In genomic region chr1:67619080-67619479, GRCh38 we compare ENCODE assay signal across 12 cellular contexts.
A peak's percentile ranks its signal among the peaks of the same experiment; 100 is the strongest.
DNase-seq lines count a peak whose midpoint lies in the region; ATAC-seq and TF ChIP-seq lines count a peak whose summit lies in the region.
"Had no signal": no experiment of that assay in that cellular context is flagged by ENCODE, and none has a peak within 500 bp of the region (broad histone marks: within the 10 kb centered on the region; RNA-seq: fewer than 3 reads in every experiment).

No MANE protein-coding gene starts in this region.

- BruUV-seq in Calu3 (replicated peaks; lab: Mats Ljungman, UMichigan): no TSS peak

- intact Hi-C loops in right cardiac atrium (cut with DNase I): no loop called here
- intact Hi-C loops in Calu3 (cut with micrococcal nuclease; ENCODE audit: unreplicated experiment): no loop called here

- H3K36me3 ChIP-seq in skeletal muscle tissue (ENCODE audit: control insufficient read depth in 3 of 3, insufficient read depth in 3 of 3, low read length in 3 of 3): no peaks in the 10 kb centered on the region

- H3K27me3 Mint-ChIP-seq in HFFc6 (ENCODE audit: insufficient read depth) (peaks cover 2% of the 10 kb centered on the region; the same call in 1 of the 2 replicates), Calu3 (ENCODE audit: unreplicated experiment) (no peaks in the 10 kb centered on the region)
- H3K27me3 Mint-ChIP-seq in T-helper 2 cell treated with Interferon-gamma antibody and Interleukin-4, amounts not matched to agents 5 μg/mL and 100 μg/mL, for 36 hours (ENCODE audit: low read depth): peaks cover 9% of the 10 kb centered on the region

- DNase-seq in HFFc6 (no peak), cardiac fibroblast (ENCODE audit: low read depth in 2 of 2) (peak; percentile 32 to 63), right cardiac atrium (no peak), Calu3 (no peak)
- no peak for DNase-seq in T-helper 2 cell treated with Interferon-gamma antibody and Interleukin-4, amounts not matched to agents 5 μg/mL and 100 μg/mL, for 36 hours (ENCODE audit: low spot score)
- no peak for DNase-seq in activated CD8-positive, alpha-beta memory T cell treated with anti-CD3 and anti-CD28 coated beads, Interleukin-2, amount 50 U/mL, for 4 hours
- DNase-seq: activated CD4-positive, alpha-beta T cell treated with anti-CD3 and anti-CD28 coated beads for 36 hours; NCI-H187; retina had no signal

- no peaks in the 10 kb centered on the region for H3K9me3 ChIP-seq in right cardiac atrium (ENCODE audit: control insufficient read depth, low read length)
- no peaks in the 10 kb centered on the region for H3K9me3 ChIP-seq in skeletal muscle tissue (ENCODE audit: control insufficient read depth in 3 of 3, low read length in 3 of 3)

- 24% methylated on average over 2 of the region's 2 CpGs for WGBS in right cardiac atrium

- H3K9me3 Mint-ChIP-seq in HFFc6: no peaks in the 10 kb centered on the region
- peaks cover 4% of the 10 kb centered on the region for H3K9me3 Mint-ChIP-seq in Calu3 (ENCODE audit: low read depth, unreplicated experiment)
- no peaks in the 10 kb centered on the region for H3K9me3 Mint-ChIP-seq in T-helper 2 cell treated with Interferon-gamma antibody and Interleukin-4, amounts not matched to agents 5 μg/mL and 100 μg/mL, for 36 hours
- H3K9me3 Mint-ChIP-seq: activated T-helper 17 cell treated with anti-CD3 and anti-CD28 coated beads, Interleukin-2, amount 50 U/mL, for 72 hours had no signal

- H3K4me3 Mint-ChIP-seq in HFFc6: peak overlapping the region; percentile 80
- H3K4me3 Mint-ChIP-seq in Calu3 (ENCODE audit: low read depth, unreplicated experiment): no peak overlapping the region
- no peak overlapping the region for H3K4me3 Mint-ChIP-seq in T-helper 2 cell treated with Interferon-gamma antibody and Interleukin-4, amounts not matched to agents 5 μg/mL and 100 μg/mL, for 36 hours
- H3K4me3 Mint-ChIP-seq: activated CD4-positive, alpha-beta T cell treated with anti-CD3 and anti-CD28 coated beads for 36 hours; activated T-helper 17 cell treated with anti-CD3 and anti-CD28 coated beads, Interleukin-2, amount 50 U/mL, for 72 hours had no signal

- no peaks in the 10 kb centered on the region for H3K36me3 Mint-ChIP-seq in HFFc6 (ENCODE audit: low read depth)
- H3K36me3 Mint-ChIP-seq in Calu3 (ENCODE audit: insufficient read depth, unreplicated experiment): no peaks in the 10 kb centered on the region
- H3K36me3 Mint-ChIP-seq in T-helper 2 cell treated with Interferon-gamma antibody and Interleukin-4, amounts not matched to agents 5 μg/mL and 100 μg/mL, for 36 hours (ENCODE audit: low read depth): no peaks in the 10 kb centered on the region

- H3K27ac ChIP-seq in right cardiac atrium (ENCODE audit: low read length) (no peak overlapping the region), skeletal muscle tissue (ENCODE audit: low read depth, low read length) (peak overlapping the region; percentile 84)

- H3K9ac ChIP-seq in skeletal muscle tissue (ENCODE audit: low read depth in 1 of 3, low read length in 3 of 3): peak overlapping the region in 2 of 3 donors; percentile 8 to 24

- no peaks in the 10 kb centered on the region for H3K4me1 ChIP-seq in right cardiac atrium (ENCODE audit: control insufficient read depth, insufficient read depth, low read length)
- peaks cover 6 to 22% (median 18%) of the 10 kb centered on the region in 3 donors for H3K4me1 ChIP-seq in skeletal muscle tissue (ENCODE audit: control insufficient read depth in 3 of 3, insufficient read depth in 3 of 3, low read length in 3 of 3)

- TF ChIP-seq CTCF in HFFc6 (IDR thresholded peaks at IDR 0.05) (no peak), cardiac fibroblast (IDR thresholded peaks at IDR 0.05; ENCODE audit: low read depth, low read length) (no peak), Calu3 (IDR thresholded peaks at IDR 0.05; ENCODE audit: unreplicated experiment) (no peak)

- CTCF ChIA-PET in Calu3 (lab: Charles Lee): interaction anchor here (0.6 to 1.4 kb wide), 3 partner anchors 10 to 78 kb away, joined by 3 to 6 read pairs (median 4); no protein-coding TSS in a partner anchor

- H3K4me3 ChIP-seq in cardiac fibroblast (replicated peaks in 1 of 2; ENCODE audit: low read depth in 2 of 2, low read length in 2 of 2) (peak overlapping the region in 1 of 2 donors; percentile 11), right cardiac atrium (ENCODE audit: low read length) (no peak overlapping the region), skeletal muscle tissue (ENCODE audit: low read length in 3 of 3) (peak overlapping the region in 1 of 3 donors; percentile 1)

- H3K4me1 Mint-ChIP-seq in HFFc6 (ENCODE audit: low read depth): peaks cover 38% of the 10 kb centered on the region
- H3K4me1 Mint-ChIP-seq in Calu3 (ENCODE audit: low read depth, unreplicated experiment): peaks cover 26% of the 10 kb centered on the region
- no peaks in the 10 kb centered on the region for H3K4me1 Mint-ChIP-seq in T-helper 2 cell treated with Interferon-gamma antibody and Interleukin-4, amounts not matched to agents 5 μg/mL and 100 μg/mL, for 36 hours (ENCODE audit: low read depth)
- H3K4me1 Mint-ChIP-seq: activated CD4-positive, alpha-beta T cell treated with anti-CD3 and anti-CD28 coated beads for 36 hours had no signal

- peak overlapping the region; percentile 58 for H3K27ac Mint-ChIP-seq in HFFc6
- H3K27ac Mint-ChIP-seq in Calu3 (ENCODE audit: unreplicated experiment): no peak overlapping the region
- H3K27ac Mint-ChIP-seq in T-helper 2 cell treated with Interferon-gamma antibody and Interleukin-4, amounts not matched to agents 5 μg/mL and 100 μg/mL, for 36 hours: no peak overlapping the region
- H3K27ac Mint-ChIP-seq: activated CD4-positive, alpha-beta T cell treated with anti-CD3 and anti-CD28 coated beads for 36 hours; activated T-helper 17 cell treated with anti-CD3 and anti-CD28 coated beads, Interleukin-2, amount 50 U/mL, for 72 hours had no signal

- no peaks in the 10 kb centered on the region for H3K27me3 ChIP-seq in right cardiac atrium (ENCODE audit: control insufficient read depth, insufficient read depth)
- no peaks in the 10 kb centered on the region for H3K27me3 ChIP-seq in skeletal muscle tissue (ENCODE audit: control insufficient read depth in 3 of 3, insufficient read depth in 3 of 3, low read length in 3 of 3)

- peak; percentile 29 to 40 for ATAC-seq in right cardiac atrium
- ATAC-seq in HG02981 (IDR thresholded peaks at IDR 0.05; ENCODE audit: unreplicated experiment): no peak
- ATAC-seq: activated CD4-positive, alpha-beta T cell treated with anti-CD3 and anti-CD28 coated beads for 36 hours; activated T-helper 17 cell treated with anti-CD3 and anti-CD28 coated beads, Interleukin-2, amount 50 U/mL, for 72 hours had no signal

Comparison
In these comparisons a context has a peak if more than half of its experiments do, and no peak if none do; other contexts are left out.
1. DNase-seq: peak in cardiac fibroblast (2 of 2); none in HFFc6 (single experiment), right cardiac atrium (0 of 3), Calu3 (single experiment), T-helper 2 cell treated with Interferon-gamma antibody and Interleukin-4, amounts not matched to agents 5 μg/mL and 100 μg/mL, for 36 hours (single experiment) and activated CD8-positive, alpha-beta memory T cell treated with anti-CD3 and anti-CD28 coated beads, Interleukin-2, amount 50 U/mL, for 4 hours (single experiment).